In the genomic region with DNA sequence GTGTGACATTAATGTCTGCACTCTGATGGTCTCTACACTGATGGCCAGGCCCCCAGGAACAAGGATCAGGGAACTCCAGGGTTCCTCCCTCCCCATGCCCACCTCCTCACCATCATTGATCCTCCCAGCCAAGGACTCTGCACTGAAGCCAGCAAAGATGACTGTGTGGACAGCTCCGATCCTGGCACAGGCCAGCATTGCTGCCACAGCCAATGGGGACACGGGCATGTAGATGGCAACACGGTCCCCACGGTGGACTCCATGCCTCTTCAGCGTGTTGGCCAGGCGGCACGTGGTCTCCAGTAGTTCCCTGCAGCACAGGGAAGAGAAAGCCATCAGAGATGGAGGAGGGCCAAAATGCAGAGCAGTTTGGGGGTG, we compare ENCODE assay signal across 21 cellular contexts. TPM values are rescaled to one million over a fixed set of nuclear protein-coding genes. Genes with fewer than 3 reads are reported as not detected.
DNase-seq lines count a peak whose midpoint lies in the region; ATAC-seq lines count a peak whose summit lies in the region.
"Had no signal": no experiment of that assay in that cellular context is flagged by ENCODE, and none has a peak within 500 bp of the region (broad histone marks: within the 10 kb centered on the region; RNA-seq: fewer than 3 reads in every experiment).

No MANE protein-coding gene starts in this region.

- H3K27me3 ChIP-seq in layer of hippocampus (ENCODE audit: control insufficient read depth, insufficient read depth, low read length), result no peaks in the 10 kb centered on the region
- H3K27me3 ChIP-seq: MG63 had no signal

- ATAC-seq in T-helper 17 cell, result no peak
- ATAC-seq in central memory CD8-positive, alpha-beta T cell (replicated peaks; ENCODE audit: extremely low read depth, poor library complexity, severe bottlenecking), result no peak
- ATAC-seq in HG03097 (IDR thresholded peaks at IDR 0.05; ENCODE audit: low FRiP score, unreplicated experiment), result no peak
- ATAC-seq: Right ventricle myocardium inferior had no signal

- peaks cover 9% of the 10 kb centered on the region for H3K36me3 Mint-ChIP-seq in T-helper 17 cell (ENCODE audit: low read depth)
- H3K36me3 Mint-ChIP-seq in central memory CD8-positive, alpha-beta T cell (ENCODE audit: insufficient read depth), result peaks cover 17% of the 10 kb centered on the region

- H3K27ac Mint-ChIP-seq in T-helper 17 cell, result peak overlapping the region; percentile 68
- peak overlapping the region; percentile 11 for H3K27ac Mint-ChIP-seq in central memory CD8-positive, alpha-beta T cell (ENCODE audit: low read depth)
- H3K27ac Mint-ChIP-seq: IgD-negative memory B cell had no signal

- H3K4me1 Mint-ChIP-seq in T-helper 17 cell, result peaks cover 20% of the 10 kb centered on the region
- H3K4me1 Mint-ChIP-seq in central memory CD8-positive, alpha-beta T cell, result peaks cover 44% of the 10 kb centered on the region

- no peaks in the 10 kb centered on the region for H3K9me3 Mint-ChIP-seq in central memory CD8-positive, alpha-beta T cell
- H3K9me3 Mint-ChIP-seq: CD8-positive, alpha-beta memory T cell; IgD-negative memory B cell had no signal

- peak overlapping the region; percentile 96 for H3K27ac ChIP-seq in layer of hippocampus (ENCODE audit: low read depth, low read length)
- H3K27ac ChIP-seq: SK-N-MC had no signal

- no peaks in the 10 kb centered on the region for H3K9me3 ChIP-seq in T-helper 17 cell (ENCODE audit: control insufficient read depth, low read length, poor library complexity, severe bottlenecking)
- H3K9me3 ChIP-seq: MG63 had no signal

- H3K4me3 Mint-ChIP-seq in T-helper 17 cell, result no peak overlapping the region
- no peak overlapping the region for H3K4me3 Mint-ChIP-seq in central memory CD8-positive, alpha-beta T cell
- H3K4me3 Mint-ChIP-seq: CD8-positive, alpha-beta memory T cell; IgD-negative memory B cell had no signal

- H3K27me3 Mint-ChIP-seq in T-helper 17 cell, result no peaks in the 10 kb centered on the region
- H3K27me3 Mint-ChIP-seq in central memory CD8-positive, alpha-beta T cell, result no peaks in the 10 kb centered on the region
- H3K27me3 Mint-ChIP-seq: CD8-positive, alpha-beta memory T cell; IgD-negative memory B cell had no signal

- DNase-seq in T-helper 17 cell (no peak), superior temporal gyrus (ENCODE audit: extremely low spot score) (peak; percentile 30), HuH-7.5 (ENCODE audit: low spot score) (no peak), NCI-H1436 (lab: John Stamatoyannopoulos, UW) (no peak)
- no peak for DNase-seq in central memory CD8-positive, alpha-beta T cell (ENCODE audit: low spot score in 2 of 2)
- DNase-seq: Kasumi-1, MG63, NCI-H1048, NCI-H1436 treated with DMSO at 0.1 percent for 48 hours, NCI-H2029, NCI-H2171, NCI-H446, NCI-H69 had no signal

RNA-seq across cellular contexts. Expression of a gene that starts 27.3 kb away (rescaled TPM):
- 10 to 100 TPM; 33.1 to 34.0 TPM for total RNA-seq in T-helper 17 cell

RNA-seq across cellular contexts. Expression of a gene that starts 38.1 kb away (rescaled TPM):
- total RNA-seq in T-helper 17 cell, result 10 to 100 TPM; 24.6 to 26.2 TPM

RNA-seq across cellular contexts. Expression of a gene that starts 51.3 kb away (rescaled TPM):
- total RNA-seq in T-helper 17 cell, result not detected
- total RNA-seq: CD8-positive, alpha-beta memory T cell; HT-29; OCI-LY7 had no signal
